In the genomic region with DNA sequence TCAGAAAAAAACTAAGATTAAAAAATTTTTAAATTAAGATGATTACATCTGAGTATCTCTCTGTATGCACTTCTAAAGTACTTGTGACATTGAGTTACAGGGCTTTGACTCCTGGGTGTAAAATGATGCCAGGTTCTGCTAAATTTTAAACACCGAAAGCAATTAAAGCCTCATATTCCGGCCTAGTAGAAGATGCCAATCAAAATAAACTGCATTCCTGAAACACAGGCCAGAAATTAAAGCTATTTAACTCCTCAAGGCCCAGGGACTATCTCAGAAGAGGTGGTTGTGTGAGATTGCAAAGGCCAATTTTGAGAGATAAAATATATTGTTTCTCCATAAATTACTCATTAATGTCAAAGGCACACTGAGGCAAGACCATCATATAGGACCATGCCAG, we compare ENCODE assay signal across 17 cellular contexts.
"Had no signal": no experiment of that assay in that cellular context is flagged by ENCODE, and none has a peak within 500 bp of the region (broad histone marks: within the 10 kb centered on the region; RNA-seq: fewer than 3 reads in every experiment).

No MANE protein-coding gene starts in this region.

- H3K4me3 ChIP-seq: SJSA1, SK-N-MC had no signal

- H3K27ac ChIP-seq: SJSA1, SK-N-MC had no signal

- H3K4me1 ChIP-seq: SJSA1 had no signal

- H3K9me3 ChIP-seq: SJSA1 had no signal

- DNase-seq: KBM-7, MM.1S, NCI-H1092 treated with DMSO at 0.1 percent for 48 hours, NCI-H1436, NCI-H187, NCI-H2029 treated with DMSO at 0.1 percent for 48 hours, NCI-H2227 treated with DMSO at 0.1 percent for 48 hours, NCI-H510A, NCI-H524 treated with DMSO at 0.1 percent for 48 hours, NCI-H69, NCI-H774, Right ventricle myocardium superior, RPMI8226, SIG-M5, T-helper 1 cell had no signal

- H3K36me3 ChIP-seq: SJSA1 had no signal

- H3K27me3 ChIP-seq: SJSA1 had no signal
